13 cellular contexts compared by ENCODE assay signal in genomic region chr5:172336264-172336663, GRCh38.
"Had no signal": no experiment of that assay in that cellular context is flagged by ENCODE, and none has a peak within 500 bp of the region (broad histone marks: within the 10 kb centered on the region; RNA-seq: fewer than 3 reads in every experiment).

No MANE protein-coding gene starts in this region.

- DNase-seq: activated CD4-positive, CD25-positive, alpha-beta regulatory T cell treated with anti-CD3 and anti-CD28 coated beads, Interleukin-2, amount 50 U/mL, for 72 hours; activated naive CD4-positive, alpha-beta T cell treated with Interleukin-2 at 50 U/mL for 16 hours; activated naive CD8-positive, alpha-beta T cell treated with anti-CD3 and anti-CD28 coated beads, Interleukin-2, amount 50 U/mL, for 24 hours; aorta; cortex of kidney; effector CD4-positive, alpha-beta T cell; islet precursor cell; naive thymus-derived CD8-positive, alpha-beta T cell; retina; stimulated activated CD4-positive, alpha-beta T cell treated with anti-CD3 and anti-CD28 coated beads, Interleukin-12 subunit alpha, Interleukin-12 subunit beta, amount 100 ng/mL, for 4 hours; stimulated activated naive B cell treated with anti-CD40 and anti-IgM and Interleukin-4, amounts not matched to agents 10 μg/mL and 1 μg/mL and 100 μg/mL, for 72 hours; uterus had no signal

- ATAC-seq: activated naive CD8-positive, alpha-beta T cell treated with anti-CD3 and anti-CD28 coated beads, Interleukin-2, amount 50 U/mL, for 24 hours; activated T-helper 17 cell treated with anti-CD3 and anti-CD28 coated beads, Interleukin-2, amount 50 U/mL, for 72 hours; naive thymus-derived CD8-positive, alpha-beta T cell; stimulated activated naive B cell treated with anti-CD40 and anti-IgM and Interleukin-4, amounts not matched to agents 10 μg/mL and 1 μg/mL and 100 μg/mL, for 72 hours had no signal
